In genomic region chr2:42792583-42793313, GRCh38 we compare ENCODE assay signal across 1 cellular context.
TF ChIP-seq lines count a peak whose summit lies in the region.

TSS of gene HAAO (minus strand) at chr2:42792583. CDS start at chr2:42792536, 47 bp downstream.

TF ChIP-seq in HepG2, 621 proteins besides CTCF, POLR2A, EP300 and RAD21 (continued from another document and continues in another):
- TF ChIP-seq NR1H2 (CRISPR knock-in tag; IDR thresholded peaks at IDR 0.05; ENCODE audit: borderline replicate concordance, low read depth): 0 out of 2 replicates have a peak, but pooled peaks have one; percentile 73
- TF ChIP-seq LCORL (IDR thresholded peaks at IDR 0.05): no peak
- TF ChIP-seq LCORL (CRISPR knock-in tag; IDR thresholded peaks at IDR 0.05): peak; percentile 99
- TF ChIP-seq ZNF549 (CRISPR knock-in tag; IDR thresholded peaks at IDR 0.05): peak; percentile 93
- TF ChIP-seq MYC (CRISPR knock-in tag; IDR thresholded peaks at IDR 0.05; ENCODE audit: borderline replicate concordance): peak; percentile 97
- TF ChIP-seq ZNF678 (CRISPR knock-in tag; IDR thresholded peaks at IDR 0.05): peak; percentile 64; the same call in 1 of the 2 replicates
- TF ChIP-seq ZNF513 (CRISPR knock-in tag; conservative IDR thresholded peaks at IDR 0.05): peak; percentile 98; the same call in 1 of the 2 replicates
- peak; percentile 96 for TF ChIP-seq ZNF280B (CRISPR knock-in tag; IDR thresholded peaks at IDR 0.05; ENCODE audit: borderline replicate concordance)
- peak; percentile 92 for TF ChIP-seq STAT5B (CRISPR knock-in tag; IDR thresholded peaks at IDR 0.05)
- peak; percentile 52 for TF ChIP-seq RFXANK (CRISPR knock-in tag; IDR thresholded peaks at IDR 0.05)
- peak; percentile 98 for TF ChIP-seq NFKB2 (CRISPR knock-in tag; IDR thresholded peaks at IDR 0.05; ENCODE audit: borderline replicate concordance)
- TF ChIP-seq POLR2G (IDR thresholded peaks at IDR 0.05; ENCODE audit: low read depth, low read length): peak; percentile 100
- TF ChIP-seq ZNF274 (CRISPR knock-in tag; IDR thresholded peaks at IDR 0.05): peak; percentile 93; the same call in 1 of the 2 replicates
- TF ChIP-seq SP2 (CRISPR knock-in tag; IDR thresholded peaks at IDR 0.05): peak; percentile 57
- peak; percentile 97 for TF ChIP-seq ZNF503 (CRISPR knock-in tag; IDR thresholded peaks at IDR 0.05)
- peak; percentile 92 for TF ChIP-seq KAT8 (CRISPR knock-in tag; IDR thresholded peaks at IDR 0.05)
- TF ChIP-seq ZNF138 (CRISPR knock-in tag; IDR thresholded peaks at IDR 0.05; ENCODE audit: low read depth): peak; percentile 63; the same call in 1 of the 2 replicates
- peak; percentile 36; the same call in 1 of the 2 replicates for TF ChIP-seq ZFP41 (CRISPR knock-in tag; IDR thresholded peaks at IDR 0.05; ENCODE audit: borderline replicate concordance)
- peak; percentile 97 for TF ChIP-seq SALL2 (CRISPR knock-in tag; IDR thresholded peaks at IDR 0.05)
- TF ChIP-seq ZXDC (CRISPR knock-in tag; IDR thresholded peaks at IDR 0.05): peak; percentile 91; the same call in 1 of the 2 replicates
- TF ChIP-seq ZNF251 (CRISPR knock-in tag; IDR thresholded peaks at IDR 0.05): no peak
- peak; percentile 93 for TF ChIP-seq ZBTB26 (CRISPR knock-in tag; IDR thresholded peaks at IDR 0.05; ENCODE audit: borderline replicate concordance)
- TF ChIP-seq CCDC6 (CRISPR knock-in tag; IDR thresholded peaks at IDR 0.05): peak; percentile 98
- no peak for TF ChIP-seq MBD4 (IDR thresholded peaks at IDR 0.05; ENCODE audit: borderline replicate concordance, low read length)
- TF ChIP-seq PHF20 (CRISPR knock-in tag; IDR thresholded peaks at IDR 0.05): peak; percentile 74
- TF ChIP-seq ZNF354B (CRISPR knock-in tag; IDR thresholded peaks at IDR 0.05): no peak
- TF ChIP-seq KDM4B (CRISPR knock-in tag; IDR thresholded peaks at IDR 0.05): peak; percentile 54; the same call in 1 of the 2 replicates
- TF ChIP-seq ZNF780A (CRISPR knock-in tag; IDR thresholded peaks at IDR 0.05): peak; percentile 89
- peak; percentile 50; the same call in 1 of the 2 replicates for TF ChIP-seq KLF13 (CRISPR knock-in tag; IDR thresholded peaks at IDR 0.05)
- TF ChIP-seq ELF1 (CRISPR knock-in tag; IDR thresholded peaks at IDR 0.05): peak; percentile 66
- TF ChIP-seq ZBTB14 (CRISPR knock-in tag; IDR thresholded peaks at IDR 0.05): peak; percentile 71
- no peak for TF ChIP-seq NFIB (CRISPR knock-in tag; IDR thresholded peaks at IDR 0.05; ENCODE audit: borderline replicate concordance)
- peak; percentile 52 for TF ChIP-seq ZEB1 (IDR thresholded peaks at IDR 0.05; ENCODE audit: insufficient replicate concordance, low read depth)
- peak; percentile 91 for TF ChIP-seq ZNF136 (CRISPR knock-in tag; IDR thresholded peaks at IDR 0.05; ENCODE audit: low read depth)
- TF ChIP-seq IRF9 (CRISPR knock-in tag; IDR thresholded peaks at IDR 0.05; ENCODE audit: borderline replicate concordance): peak; percentile 96
- TF ChIP-seq TGIF2 (CRISPR knock-in tag; IDR thresholded peaks at IDR 0.05): no peak
- peak; percentile 71 for TF ChIP-seq ZNF570 (CRISPR knock-in tag; IDR thresholded peaks at IDR 0.05; ENCODE audit: borderline replicate concordance)
- peak; percentile 41; the same call in 1 of the 2 replicates for TF ChIP-seq ZSCAN22 (CRISPR knock-in tag; IDR thresholded peaks at IDR 0.05)
- TF ChIP-seq TBP (CRISPR knock-in tag; IDR thresholded peaks at IDR 0.05): peak; percentile 95
- peak; percentile 100 for TF ChIP-seq ZNF556 (CRISPR knock-in tag; IDR thresholded peaks at IDR 0.05; ENCODE audit: borderline replicate concordance)
- no peak; the same call in 1 of the 2 replicates for TF ChIP-seq ZNF296 (CRISPR knock-in tag; conservative IDR thresholded peaks at IDR 0.05)
- peak; percentile 93; the same call in 1 of the 2 replicates for TF ChIP-seq ZNF280D (CRISPR knock-in tag; IDR thresholded peaks at IDR 0.05)
- TF ChIP-seq SOX13 (IDR thresholded peaks at IDR 0.05): peak; percentile 72
- TF ChIP-seq SOX13 (CRISPR knock-in tag; conservative IDR thresholded peaks at IDR 0.05 in 1 of 2, IDR thresholded peaks at IDR 0.05 in 1 of 2): peak; percentile 87 to 89; a peak in 2 of 4 replicates
- peak; percentile 93 for TF ChIP-seq ZNF710 (CRISPR knock-in tag; IDR thresholded peaks at IDR 0.05; ENCODE audit: borderline replicate concordance)
- peak; percentile 67 for TF ChIP-seq U2AF1 (optimal IDR thresholded peaks at IDR 0.05; ENCODE audit: low read depth, low read length)
- peak; percentile 93 for TF ChIP-seq ZNF597 (CRISPR knock-in tag; IDR thresholded peaks at IDR 0.05)
- TF ChIP-seq ZNF839 (CRISPR knock-in tag; IDR thresholded peaks at IDR 0.05; ENCODE audit: borderline replicate concordance): no peak; the same call in 1 of the 2 replicates
- TF ChIP-seq POLR2AphosphoS2 (IDR thresholded peaks at IDR 0.05; ENCODE audit: low read depth, low read length): peak; percentile 83; the same call in 1 of the 2 replicates
- no peak for TF ChIP-seq NFE2L2 (IDR thresholded peaks at IDR 0.05; ENCODE audit: low read length)
